ENCODE assay signal across 9 cellular contexts in genomic region chr11:134275534-134276395, GRCh38. TPM values are rescaled to one million over a fixed set of nuclear protein-coding genes. Genes with fewer than 3 reads are reported as not detected.
DNase-seq lines count a peak whose midpoint lies in the region; ATAC-seq and TF ChIP-seq lines count a peak whose summit lies in the region.
"Had no signal": no experiment of that assay in that cellular context is flagged by ENCODE, and none has a peak within 500 bp of the region (broad histone marks: within the 10 kb centered on the region; RNA-seq: fewer than 3 reads in every experiment).

A gene with protein sequence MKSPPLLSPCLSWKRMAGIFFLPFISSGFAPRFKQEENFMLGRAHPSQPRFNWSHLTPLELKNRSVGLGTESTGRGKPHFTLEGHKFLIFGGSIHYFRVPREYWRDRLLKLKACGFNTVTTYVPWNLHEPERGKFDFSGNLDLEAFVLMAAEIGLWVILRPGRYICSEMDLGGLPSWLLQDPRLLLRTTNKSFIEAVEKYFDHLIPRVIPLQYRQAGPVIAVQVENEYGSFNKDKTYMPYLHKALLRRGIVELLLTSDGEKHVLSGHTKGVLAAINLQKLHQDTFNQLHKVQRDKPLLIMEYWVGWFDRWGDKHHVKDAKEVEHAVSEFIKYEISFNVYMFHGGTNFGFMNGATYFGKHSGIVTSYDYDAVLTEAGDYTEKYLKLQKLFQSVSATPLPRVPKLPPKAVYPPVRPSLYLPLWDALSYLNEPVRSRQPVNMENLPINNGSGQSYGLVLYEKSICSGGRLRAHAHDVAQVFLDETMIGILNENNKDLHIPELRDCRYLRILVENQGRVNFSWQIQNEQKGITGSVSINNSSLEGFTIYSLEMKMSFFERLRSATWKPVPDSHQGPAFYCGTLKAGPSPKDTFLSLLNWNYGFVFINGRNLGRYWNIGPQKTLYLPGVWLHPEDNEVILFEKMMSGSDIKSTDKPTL (plus strand): TSS chr11:134276379. CDS start chr11:134276741, 362 bp downstream.

- H3K9me3 Mint-ChIP-seq in activated naive CD4-positive, alpha-beta T cell treated with anti-CD3 and anti-CD28 coated beads, Interleukin-2, amount 50 U/mL, for 72 hours = no peaks in the 10 kb centered on the region

- DNase-seq in GM10266 (ENCODE audit: extremely low spot score) = peak; percentile 73
- peak; percentile 9 for DNase-seq in RPMI8226
- DNase-seq in activated naive CD4-positive, alpha-beta T cell treated with anti-CD3 and anti-CD28 coated beads, Interleukin-2, amount 50 U/mL, for 72 hours (ENCODE audit: low spot score in 2 of 2) = peak; percentile 76 to 78
- peak in 1 of 3 donors; percentile 58 for DNase-seq in right cardiac atrium
- peak; percentile 51 for DNase-seq in sciatic nerve (ENCODE audit: low spot score)
- DNase-seq in NCI-H2029 treated with DMSO at 0.1 percent for 48 hours (lab: John Stamatoyannopoulos, UW) = no peak
- no peak for DNase-seq in iPS-NIHi7 (ENCODE audit: extremely low spot score)

- H3K27me3 ChIP-seq in right cardiac atrium (ENCODE audit: control insufficient read depth, insufficient read depth) = no peaks in the 10 kb centered on the region

- TF ChIP-seq CTCF in GM10266 (IDR thresholded peaks at IDR 0.05; ENCODE audit: control insufficient read depth, insufficient read depth, low read depth, missing control alignments) = peak; percentile 38

- no peak within 1 kb of the TSS for H3K27ac ChIP-seq in right cardiac atrium (ENCODE audit: low read length)
- H3K27ac ChIP-seq: epithelial cell of prostate had no signal

- peak within 1 kb of the TSS; percentile 92 to 97 for H3K27ac Mint-ChIP-seq in activated naive CD4-positive, alpha-beta T cell treated with anti-CD3 and anti-CD28 coated beads, Interleukin-2, amount 50 U/mL, for 72 hours

- peak within 1 kb of the TSS; percentile 11 for H3K4me3 ChIP-seq in right cardiac atrium (ENCODE audit: low read length)

- ATAC-seq in HG02798 (IDR thresholded peaks at IDR 0.05; ENCODE audit: poor library complexity, unreplicated experiment) (peak; percentile 74), right cardiac atrium (peak; percentile 33 to 63), sciatic nerve (no peak)
- peak; percentile 83 to 88 for ATAC-seq in activated naive CD4-positive, alpha-beta T cell treated with anti-CD3 and anti-CD28 coated beads, Interleukin-2, amount 50 U/mL, for 72 hours

- no peaks in the 10 kb centered on the region for H3K9me3 ChIP-seq in right cardiac atrium (ENCODE audit: control insufficient read depth, low read length)

- intact Hi-C loops in right cardiac atrium (cut with DNase I) (no loop called here), sciatic nerve (cut with DNase I) (no loop called here)

- H3K4me1 ChIP-seq in right cardiac atrium (ENCODE audit: control insufficient read depth, insufficient read depth, low read length) = no peaks in the 10 kb centered on the region

- H3K36me3 Mint-ChIP-seq in activated naive CD4-positive, alpha-beta T cell treated with anti-CD3 and anti-CD28 coated beads, Interleukin-2, amount 50 U/mL, for 72 hours = peaks cover 11 to 20% of the 10 kb centered on the region in 2 donors

- WGBS in right cardiac atrium = 2% methylated on average over 68 of the region's 68 CpGs

RNA-seq across cellular contexts. Expression of the gene that starts here (rescaled TPM):
- total RNA-seq in activated naive CD4-positive, alpha-beta T cell treated with anti-CD3 and anti-CD28 coated beads, Interleukin-2, amount 50 U/mL, for 72 hours = 10 to 100 TPM in 1 of 2 donors, 1 to 10 TPM in 1; 7.3 to 19.3 TPM
- total RNA-seq in right cardiac atrium (not detected), sciatic nerve (not detected)
- polyA plus RNA-seq in right cardiac atrium = not detected

Comparison
In these comparisons a context has a peak if more than half of its experiments do, and no peak if none do; other contexts are left out.
1. Peak in ATAC-seq and H3K4me3 ChIP-seq in right cardiac atrium; RNA of the gene not detected or under 1 TPM.
2. Peak in DNase-seq in sciatic nerve; RNA of the gene not detected or under 1 TPM.
3. DNase-seq: peak in GM10266 (single experiment), RPMI8226 (single experiment) and activated naive CD4-positive, alpha-beta T cell treated with anti-CD3 and anti-CD28 coated beads, Interleukin-2, amount 50 U/mL, for 72 hours (2 of 2); none in NCI-H2029 treated with DMSO at 0.1 percent for 48 hours (single experiment) and iPS-NIHi7 (single experiment).